ENCODE assay signal across 18 cellular contexts in the genomic region with DNA sequence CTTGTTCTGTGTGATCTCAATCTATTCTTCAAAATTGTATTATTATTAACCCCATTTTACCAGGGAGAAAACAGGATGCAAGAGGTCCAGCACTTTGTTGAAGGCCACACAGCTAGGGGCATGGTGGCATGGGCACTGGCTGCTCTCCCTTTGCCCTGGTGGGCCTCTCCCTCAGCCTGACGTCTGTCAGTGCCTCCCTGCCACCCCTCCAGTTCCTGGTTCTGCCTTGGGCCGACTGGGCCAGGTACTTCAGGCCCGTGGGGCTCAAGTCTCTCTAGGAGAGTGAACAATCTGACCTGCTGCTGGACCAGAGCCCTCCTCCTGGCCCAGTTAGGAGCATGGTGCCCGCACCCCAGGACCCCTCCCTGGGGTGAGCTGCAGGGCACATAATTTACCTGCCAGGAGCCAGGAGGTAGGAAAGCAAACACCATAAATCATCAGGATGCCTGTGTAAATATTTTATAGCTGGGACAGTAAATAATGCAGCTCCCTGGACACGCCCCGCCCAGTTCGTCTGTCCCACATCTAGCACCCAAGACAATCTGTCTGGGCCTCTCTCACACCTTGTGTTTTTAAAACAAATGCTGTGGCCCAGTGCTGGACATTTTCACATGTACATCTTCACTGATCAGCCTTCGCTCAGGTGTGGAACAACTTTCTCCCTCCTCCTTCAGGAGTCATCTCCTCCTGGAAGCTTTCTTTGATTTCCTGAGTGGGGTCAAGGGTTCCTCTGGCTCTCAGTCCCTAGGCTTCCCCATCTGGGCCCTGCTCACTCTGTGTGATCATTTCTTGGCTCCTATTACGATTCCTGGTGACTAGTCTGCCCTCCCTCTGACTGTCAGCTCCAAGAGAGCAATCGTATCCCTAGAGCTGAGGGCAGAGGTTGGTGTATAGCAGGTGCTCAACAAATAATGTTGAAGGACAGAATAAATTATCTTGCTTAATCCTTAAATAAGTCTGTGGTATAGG. TPM values are rescaled to one million over a fixed set of nuclear protein-coding genes. Genes with fewer than 3 reads are reported as not detected.
DNase-seq lines count a peak whose midpoint lies in the region; ATAC-seq and TF ChIP-seq lines count a peak whose summit lies in the region.
"Had no signal": no experiment of that assay in that cellular context is flagged by ENCODE, and none has a peak within 500 bp of the region (broad histone marks: within the 10 kb centered on the region; RNA-seq: fewer than 3 reads in every experiment).

No MANE protein-coding gene starts in this region.

- H3K9me3 Mint-ChIP-seq in type B pancreatic cell (no peaks in the 10 kb centered on the region), nephron progenitor cell (no peaks in the 10 kb centered on the region)

- ATAC-seq in lower lobe of right lung (peak; percentile 26 to 45), GM21529 (IDR thresholded peaks at IDR 0.05; ENCODE audit: unreplicated experiment) (no peak)
- ATAC-seq: activated CD8-positive, alpha-beta T cell treated with anti-CD3 and anti-CD28 coated beads, Interleukin-2, amount 10 ng/mL, durations not matched to agents 7 days and 5 days had no signal

- H3K36me3 ChIP-seq in lower lobe of right lung (no peaks in the 10 kb centered on the region), vagina (no peaks in the 10 kb centered on the region)
- H3K36me3 ChIP-seq: BLaER1 treated with 17β-estradiol and CSF1 and Interleukin-3, amounts not matched to agents 10 nM and 100 nM had no signal

- peak overlapping the region; percentile 31 for H3K4me3 Mint-ChIP-seq in type B pancreatic cell
- no peak overlapping the region for H3K4me3 Mint-ChIP-seq in nephron progenitor cell
- H3K4me3 Mint-ChIP-seq: activated CD8-positive, alpha-beta T cell treated with anti-CD3 and anti-CD28 coated beads, Interleukin-2, amount 10 ng/mL, durations not matched to agents 7 days and 5 days had no signal

- intact Hi-C loops in lower lobe of right lung (cut with DNase I), result no loop called here
- intact Hi-C loops in vagina (cut with DNase I), result no loop called here

- no peaks in the 10 kb centered on the region for H3K27me3 Mint-ChIP-seq in type B pancreatic cell
- peaks cover 6% of the 10 kb centered on the region for H3K27me3 Mint-ChIP-seq in nephron progenitor cell (ENCODE audit: low read depth, poor library complexity)

- H3K27ac Mint-ChIP-seq in type B pancreatic cell (no peak overlapping the region), nephron progenitor cell (no peak overlapping the region)
- H3K27ac Mint-ChIP-seq: activated CD8-positive, alpha-beta T cell treated with anti-CD3 and anti-CD28 coated beads, Interleukin-2, amount 10 ng/mL, durations not matched to agents 7 days and 5 days had no signal

- H3K27ac ChIP-seq in lower lobe of right lung, result peak overlapping the region; percentile 67
- no peak overlapping the region for H3K27ac ChIP-seq in vagina

- DNase-seq in NCI-H146 (lab: John Stamatoyannopoulos, UW) (peak; percentile 59), NCI-H146 treated with DMSO at 0.1 percent for 48 hours (lab: John Stamatoyannopoulos, UW; ENCODE audit: unreplicated experiment) (no peak), NCI-H774 (lab: John Stamatoyannopoulos, UW) (peak; percentile 40), lower lobe of right lung (no peak), type B pancreatic cell (ENCODE audit: extremely low spot score, unreplicated experiment) (no peak), nephron progenitor cell (no peak), vagina (ENCODE audit: extremely low spot score in 2 of 2) (no peak)
- DNase-seq: 8988T; activated CD8-positive, alpha-beta T cell treated with anti-CD3 and anti-CD28 coated beads, Interleukin-2, amount 10 ng/mL, durations not matched to agents 7 days and 5 days; effector CD8-positive, alpha-beta T cell; glutamatergic neuron; Karpas-422; mesendoderm; NCI-H1436 treated with DMSO at 0.1 percent for 48 hours; NCI-H446; occipital lobe had no signal

- H3K4me1 ChIP-seq in lower lobe of right lung, result peaks cover 51% of the 10 kb centered on the region
- no peaks in the 10 kb centered on the region for H3K4me1 ChIP-seq in vagina

- H3K4me1 Mint-ChIP-seq in type B pancreatic cell (ENCODE audit: unreplicated experiment), result peaks cover 5% of the 10 kb centered on the region
- H3K4me1 Mint-ChIP-seq in nephron progenitor cell, result peaks cover 54% of the 10 kb centered on the region

- no peaks in the 10 kb centered on the region for H3K9me3 ChIP-seq in lower lobe of right lung
- no peaks in the 10 kb centered on the region for H3K9me3 ChIP-seq in vagina
- H3K9me3 ChIP-seq: BLaER1 treated with 17β-estradiol and CSF1 and Interleukin-3, amounts not matched to agents 10 nM and 100 nM had no signal

- no peak for TF ChIP-seq POLR2A in vagina (IDR thresholded peaks at IDR 0.05)

- H3K27me3 ChIP-seq in lower lobe of right lung (ENCODE audit: low read depth) (no peaks in the 10 kb centered on the region), vagina (no peaks in the 10 kb centered on the region)
- H3K27me3 ChIP-seq: BLaER1 treated with 17β-estradiol and CSF1 and Interleukin-3, amounts not matched to agents 10 nM and 100 nM had no signal

- TF ChIP-seq CTCF in lower lobe of right lung (IDR thresholded peaks at IDR 0.05) (no peak), type B pancreatic cell (conservative IDR thresholded peaks at IDR 0.05) (no peak), nephron progenitor cell (IDR thresholded peaks at IDR 0.05) (no peak), vagina (IDR thresholded peaks at IDR 0.05) (no peak)

- H3K4me3 ChIP-seq in lower lobe of right lung (no peak overlapping the region), vagina (no peak overlapping the region)
- H3K4me3 ChIP-seq: BLaER1 treated with 17β-estradiol and CSF1 and Interleukin-3, amounts not matched to agents 10 nM and 100 nM had no signal

- no peaks in the 10 kb centered on the region for H3K36me3 Mint-ChIP-seq in type B pancreatic cell
- H3K36me3 Mint-ChIP-seq in nephron progenitor cell (ENCODE audit: low read depth), result no peaks in the 10 kb centered on the region

RNA-seq across cellular contexts. Expression of gene RFT1, which starts 15.2 kb away (rescaled TPM):
- total RNA-seq in lower lobe of right lung, result 18.3 TPM
- 23.4 and 31.0 TPM in 2 replicates for total RNA-seq in type B pancreatic cell (ENCODE audit: low replicate concordance)
- 13.8 TPM for total RNA-seq in vagina

RNA-seq across cellular contexts. Expression of gene PRKCD, which starts 15.6 kb away (rescaled TPM):
- total RNA-seq in lower lobe of right lung (103 TPM), type B pancreatic cell (ENCODE audit: low replicate concordance) (24.0 and 37.4 TPM in 2 replicates), vagina (32.2 TPM)

Comparison
In these comparisons a context has a peak if more than half of its experiments do, and no peak if none do; other contexts are left out.
1. DNase-seq: peak in NCI-H146 (single experiment) and NCI-H774 (single experiment); none in NCI-H146 treated with DMSO at 0.1 percent for 48 hours (single experiment), lower lobe of right lung (single experiment), type B pancreatic cell (single experiment), nephron progenitor cell (single experiment) and vagina (0 of 2).